In the genomic region with DNA sequence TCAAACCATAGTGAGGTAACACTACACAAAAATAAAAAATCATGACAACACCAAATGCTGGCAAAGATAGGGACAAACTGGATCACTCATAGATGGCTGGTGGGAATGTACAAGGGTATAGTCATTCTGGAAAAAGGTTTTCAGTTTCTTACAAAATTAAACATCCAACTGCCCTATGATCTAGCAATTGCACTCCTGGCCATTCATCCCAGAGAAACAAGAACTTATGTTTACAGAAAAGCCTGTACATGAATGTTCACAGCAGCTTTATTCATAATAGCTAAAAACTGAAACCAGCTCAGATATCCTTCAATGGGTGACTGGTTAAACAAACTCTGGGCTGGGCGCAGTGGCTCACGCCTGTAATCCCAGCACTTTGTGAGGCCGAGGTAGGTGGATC, we compare ENCODE assay signal across 18 cellular contexts. TPM values are rescaled to one million over a fixed set of nuclear protein-coding genes. Genes with fewer than 3 reads are reported as not detected.
A peak's percentile ranks its signal among the peaks of the same experiment; 100 is the strongest.
DNase-seq lines count a peak whose midpoint lies in the region; ATAC-seq and TF ChIP-seq lines count a peak whose summit lies in the region.
"Had no signal": no experiment of that assay in that cellular context is flagged by ENCODE, and none has a peak within 500 bp of the region (broad histone marks: within the 10 kb centered on the region; RNA-seq: fewer than 3 reads in every experiment).

No MANE protein-coding gene starts in this region.

- H3K36me3 ChIP-seq in DOHH2 (ENCODE audit: control insufficient read depth, low read length), result no peaks in the 10 kb centered on the region
- H3K36me3 ChIP-seq in OCI-LY7 (ENCODE audit: insufficient read depth, low read length), result no peaks in the 10 kb centered on the region
- H3K36me3 ChIP-seq in esophagus muscularis mucosa, result no peaks in the 10 kb centered on the region

- H3K4me2 ChIP-seq in DOHH2 (ENCODE audit: low read length) (peak overlapping the region; percentile 24; the same call in 1 of the 2 replicates), OCI-LY7 (ENCODE audit: low read length) (peak overlapping the region; percentile 41; the same call in 1 of the 2 replicates)

- ATAC-seq in GM21576 (IDR thresholded peaks at IDR 0.05; ENCODE audit: unreplicated experiment) (no peak), HG03039 (IDR thresholded peaks at IDR 0.05; ENCODE audit: unreplicated experiment) (no peak)
- ATAC-seq: CD8-positive, alpha-beta T cell had no signal

- H3K27me3 ChIP-seq in DOHH2 (ENCODE audit: control insufficient read depth, low read length) (no peaks in the 10 kb centered on the region), esophagus muscularis mucosa (no peaks in the 10 kb centered on the region)

- intact Hi-C loops in OCI-LY7 (cut with micrococcal nuclease; ENCODE audit: unreplicated experiment), result no loop called here
- intact Hi-C loops in esophagus muscularis mucosa (cut with DNase I), result no loop called here

- H3F3A ChIP-seq in DOHH2 (ENCODE audit: control insufficient read depth, insufficient read depth), result no peaks in the 10 kb centered on the region

- H3K4me1 ChIP-seq in DOHH2 (ENCODE audit: control insufficient read depth, low read length), result peaks cover 6% of the 10 kb centered on the region
- H3K4me1 ChIP-seq in OCI-LY7 (ENCODE audit: insufficient read depth, low read length, poor library complexity, severe bottlenecking), result peaks cover 6% of the 10 kb centered on the region
- H3K4me1 ChIP-seq in esophagus muscularis mucosa, result peaks cover 0 to 14% (median 0%) of the 10 kb centered on the region in 4 donors

- CTCF ChIA-PET in OCI-LY7 (lab: Charles Lee; ENCODE audit: unreplicated experiment), result no interaction called here

- no peaks in the 10 kb centered on the region for H3K9me3 ChIP-seq in DOHH2 (ENCODE audit: control insufficient read depth, insufficient read depth, low read length)
- H3K9me3 ChIP-seq in OCI-LY7 (ENCODE audit: low read length), result no peaks in the 10 kb centered on the region
- no peaks in the 10 kb centered on the region for H3K9me3 ChIP-seq in esophagus muscularis mucosa
- H3K9me3 ChIP-seq: A549 had no signal

- no peak for TF ChIP-seq POLR2A in esophagus muscularis mucosa (IDR thresholded peaks at IDR 0.05; ENCODE audit: low read depth)

- WGBS in esophagus muscularis mucosa, result 83% methylated on average over 3 of the region's 3 CpGs

- in situ Hi-C loops in G401 (cut with HindIII; ENCODE audit: low sequenced_read_pairs), result no loop called here

- no peak overlapping the region for H3K27ac ChIP-seq in DOHH2 (ENCODE audit: low read depth, low read length)
- no peak overlapping the region for H3K27ac ChIP-seq in OCI-LY7 (ENCODE audit: low read depth, low read length, poor library complexity, severe bottlenecking)
- peak overlapping the region in 3 of 4 donors; percentile 57 to 73 (median 71) for H3K27ac ChIP-seq in esophagus muscularis mucosa (replicated peaks in 1 of 4)
- H3K27ac ChIP-seq: HL-60 had no signal

- TF ChIP-seq CTCF in DOHH2 (IDR thresholded peaks at IDR 0.05; ENCODE audit: low read depth, low read length, poor library complexity, severe bottlenecking), result no peak
- TF ChIP-seq CTCF in OCI-LY7 (conservative IDR thresholded peaks at IDR 0.05; ENCODE audit: low read length), result no peak
- TF ChIP-seq CTCF in esophagus muscularis mucosa (IDR thresholded peaks at IDR 0.05), result no peak

- H3K79me2 ChIP-seq in DOHH2 (ENCODE audit: control insufficient read depth, low read length), result no peaks in the 10 kb centered on the region
- no peaks in the 10 kb centered on the region for H3K79me2 ChIP-seq in OCI-LY7 (ENCODE audit: insufficient read depth, low read depth, low read length)

- H3K9me2 ChIP-seq in DOHH2 (replicated peaks; ENCODE audit: control insufficient read depth, low read length) (no peaks in the 10 kb centered on the region), OCI-LY7 (ENCODE audit: insufficient read depth, low read length) (no peaks in the 10 kb centered on the region)

- TF ChIP-seq EP300 in esophagus muscularis mucosa (IDR thresholded peaks at IDR 0.05), result no peak

- H3K4me3 ChIP-seq in DOHH2 (ENCODE audit: low read length), result no peak overlapping the region
- H3K4me3 ChIP-seq in OCI-LY7 (ENCODE audit: low read depth, low read length, poor library complexity, severe bottlenecking), result no peak overlapping the region
- no peak overlapping the region for H3K4me3 ChIP-seq in esophagus muscularis mucosa
- H3K4me3 ChIP-seq: A549 had no signal

- peak overlapping the region; percentile 72; the same call in 1 of the 2 replicates for H2AFZ ChIP-seq in OCI-LY7 (ENCODE audit: low read length)

- POLR2A ChIA-PET in OCI-LY7 (lab: Charles Lee), result interaction anchor here (0.6 kb wide), 1 partner anchor 89 kb away, joined by 3 read pairs; no protein-coding TSS in a partner anchor

- BruUV-seq in OCI-LY7 (replicated peaks; lab: Mats Ljungman, UMichigan), result no TSS peak

- no peaks in the 10 kb centered on the region for H4K20me1 ChIP-seq in DOHH2 (ENCODE audit: control insufficient read depth, insufficient read depth, low read depth, low read length)
- H4K20me1 ChIP-seq in OCI-LY7 (ENCODE audit: insufficient read depth, low read length), result no peaks in the 10 kb centered on the region

- DNase-seq in OCI-LY7 (ENCODE audit: low spot score), result no peak
- DNase-seq in esophagus muscularis mucosa (ENCODE audit: extremely low spot score), result no peak
- DNase-seq in G401 (ENCODE audit: low spot score), result no peak
- DNase-seq in activated CD4-positive, alpha-beta T cell treated with anti-CD3 and anti-CD28 coated beads, Interleukin-2, amount 50 U/mL, for 48 hours, result no peak
- DNase-seq: CD8-positive, alpha-beta T cell; COR-L47; DMS153; DMS79 treated with DMSO at 0.1 percent for 48 hours; GF-D8; HCEC 1CT; HFFc6; KG1 had no signal

RNA-seq across cellular contexts. Expression of gene NYX, which starts 43.3 kb away (rescaled TPM):
- not detected in 2 replicates for total RNA-seq in OCI-LY7 (2014; rRNA removed; shearing (Covaris generic))
- total RNA-seq in OCI-LY7 (2022) (0.23 TPM in 1 of 2 replicates, not detected in the other), esophagus muscularis mucosa (not detected)
- total RNA-seq in G401 (2014; rRNA removed; shearing (Covaris generic)), result not detected in 2 replicates
- total RNA-seq: CD8-positive, alpha-beta T cell; H4; HFFc6 had no signal

Comparison
In these comparisons a context has a peak if more than half of its experiments do, and no peak if none do; other contexts are left out.
1. H3K27ac ChIP-seq: peak in esophagus muscularis mucosa (3 of 4); none in DOHH2 (single experiment) and OCI-LY7 (single experiment).